8 cellular contexts compared by ENCODE assay signal in genomic region chr6:34056301-34056700, GRCh38.
A peak's percentile ranks its signal among the peaks of the same experiment; 100 is the strongest.
DNase-seq lines count a peak whose midpoint lies in the region; ATAC-seq and TF ChIP-seq lines count a peak whose summit lies in the region.

No MANE protein-coding gene starts in this region.

- ATAC-seq in lower lobe of right lung (peak; percentile 83 to 84), HG02759 (IDR thresholded peaks at IDR 0.05; ENCODE audit: unreplicated experiment) (no peak)

- no peak overlapping the region for H3K27ac ChIP-seq in lower lobe of right lung
- H3K27ac ChIP-seq in effector memory CD4-positive, alpha-beta T cell (ENCODE audit: insufficient read depth, low read length, poor library complexity, severe bottlenecking) = no peak overlapping the region

- no peaks in the 10 kb centered on the region for H3K9me3 ChIP-seq in lower lobe of right lung
- H3K9me3 ChIP-seq in effector memory CD4-positive, alpha-beta T cell (ENCODE audit: control insufficient read depth, low read length) = no peaks in the 10 kb centered on the region

- DNase-seq in AG09319 (ENCODE audit: extremely low read depth, low read depth) (peak; percentile 44), HCEC 1CT (peak; percentile 54), cardiac fibroblast (ENCODE audit: low read depth in 2 of 2) (peak; percentile 66 to 73), lower lobe of right lung (peak; percentile 74), anterior cingulate cortex (lab: John Stamatoyannopoulos, UW) (no peak), SW480 (ENCODE audit: low spot score) (no peak)
- no peak for DNase-seq in effector memory CD4-positive, alpha-beta T cell

- intact Hi-C loops in lower lobe of right lung (cut with DNase I) = no loop called here

- H3K4me3 ChIP-seq in cardiac fibroblast (replicated peaks in 1 of 2; ENCODE audit: low read depth in 2 of 2, low read length in 2 of 2) (no peak overlapping the region), lower lobe of right lung (peak overlapping the region; percentile 4)
- no peak overlapping the region for H3K4me3 ChIP-seq in effector memory CD4-positive, alpha-beta T cell (ENCODE audit: insufficient read depth, low read depth, low read length, poor library complexity, severe bottlenecking)

- no peaks in the 10 kb centered on the region for H3K36me3 ChIP-seq in lower lobe of right lung
- no peaks in the 10 kb centered on the region for H3K36me3 ChIP-seq in effector memory CD4-positive, alpha-beta T cell (ENCODE audit: control insufficient read depth, insufficient read depth, low read length)

- no peaks in the 10 kb centered on the region for H3K4me1 ChIP-seq in lower lobe of right lung
- no peaks in the 10 kb centered on the region for H3K4me1 ChIP-seq in effector memory CD4-positive, alpha-beta T cell (ENCODE audit: control insufficient read depth, insufficient read depth, low read length, poor library complexity, severe bottlenecking)

- H3K27me3 ChIP-seq in lower lobe of right lung (ENCODE audit: low read depth) = no peaks in the 10 kb centered on the region
- no peaks in the 10 kb centered on the region for H3K27me3 ChIP-seq in effector memory CD4-positive, alpha-beta T cell (replicated peaks; ENCODE audit: control insufficient read depth, insufficient read depth, low read length, poor library complexity, severe bottlenecking)

- TF ChIP-seq CTCF in AG09319 (IDR thresholded peaks at IDR 0.05; ENCODE audit: low read depth, low read length) (no peak), cardiac fibroblast (IDR thresholded peaks at IDR 0.05; ENCODE audit: low read depth, low read length) (no peak), lower lobe of right lung (IDR thresholded peaks at IDR 0.05) (no peak)

Comparison
In these comparisons a context has a peak if more than half of its experiments do, and no peak if none do; other contexts are left out.
1. DNase-seq: peak in AG09319 (single experiment), HCEC 1CT (single experiment), cardiac fibroblast (2 of 2) and lower lobe of right lung (single experiment); none in anterior cingulate cortex (0 of 58), effector memory CD4-positive, alpha-beta T cell (0 of 3) and SW480 (single experiment).